ENCODE assay signal across 9 cellular contexts in the genomic region with DNA sequence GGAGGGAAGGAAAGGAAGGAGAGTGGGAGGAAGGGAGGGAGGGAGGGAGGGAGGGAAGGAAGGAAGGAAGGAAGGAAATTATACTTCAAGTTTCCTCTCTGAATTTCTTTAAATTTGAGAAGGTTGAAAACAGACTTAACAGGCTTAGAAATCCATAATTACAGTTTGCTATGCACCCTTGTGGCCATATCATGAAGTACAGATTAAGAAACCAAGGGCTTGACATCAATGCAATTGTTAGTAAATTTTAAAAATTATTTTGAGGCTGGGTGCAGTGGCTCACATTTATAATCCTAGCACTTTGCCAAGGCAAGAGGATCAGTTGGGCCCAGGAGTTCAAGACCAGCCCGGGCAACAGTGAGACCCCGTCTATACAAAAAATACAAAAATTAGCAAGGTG. TPM values are rescaled to one million over a fixed set of nuclear protein-coding genes. Genes with fewer than 3 reads are reported as not detected.
DNase-seq lines count a peak whose midpoint lies in the region; ATAC-seq, FAIRE-seq and TF ChIP-seq lines count a peak whose summit lies in the region.
"Had no signal": no experiment of that assay in that cellular context is flagged by ENCODE, and none has a peak within 500 bp of the region (broad histone marks: within the 10 kb centered on the region; RNA-seq: fewer than 3 reads in every experiment).

No MANE protein-coding gene starts in this region.

- no peaks in the 10 kb centered on the region for H3K9me3 Mint-ChIP-seq in progenitor cell of endocrine pancreas (ENCODE audit: low read depth)

- peak overlapping the region in 1 of 59 donors; percentile 43 for H3K27ac ChIP-seq in dorsolateral prefrontal cortex

- H3K27ac Mint-ChIP-seq in progenitor cell of endocrine pancreas = no peak overlapping the region

- intact Hi-C loops in dorsolateral prefrontal cortex (cut with DNase I) = no loop called here

- TF ChIP-seq POLR2A in GM12892 (IDR thresholded peaks at IDR 0.05; ENCODE audit: low read depth, low read length) = no peak

- no peak for FAIRE-seq in GM12892 (lab: Jason Lieb, UNC)

- H3K4me1 Mint-ChIP-seq in progenitor cell of endocrine pancreas (ENCODE audit: low read depth) = no peaks in the 10 kb centered on the region

- peak; percentile 23 for DNase-seq in NCI-H2196 (lab: John Stamatoyannopoulos, UW; ENCODE audit: unreplicated experiment)
- no peak for DNase-seq in NCI-H2196 treated with DMSO at 0.1 percent for 48 hours (lab: John Stamatoyannopoulos, UW; ENCODE audit: unreplicated experiment)
- peak; percentile 79 for DNase-seq in NAMALWA (ENCODE audit: low spot score)
- no peak for DNase-seq in dorsolateral prefrontal cortex
- no peak for DNase-seq in progenitor cell of endocrine pancreas (ENCODE audit: low spot score, unreplicated experiment)
- no peak for DNase-seq in GM12892 (ENCODE audit: insufficient read length)
- DNase-seq: stimulated activated CD4-positive, alpha-beta T cell treated with anti-CD3 and anti-CD28 coated beads, Interleukin-4, amount 100 ng/mL, for 24 hours had no signal

- no peak overlapping the region for H3K4me3 Mint-ChIP-seq in progenitor cell of endocrine pancreas (ENCODE audit: low read depth)

- no peak overlapping the region for H3K4me3 ChIP-seq in dorsolateral prefrontal cortex

- ATAC-seq in HG03139 (IDR thresholded peaks at IDR 0.05; ENCODE audit: unreplicated experiment) (no peak), GM21723 (IDR thresholded peaks at IDR 0.05; ENCODE audit: unreplicated experiment) (no peak)

- H3K27me3 Mint-ChIP-seq in progenitor cell of endocrine pancreas = no peaks in the 10 kb centered on the region

- no peaks in the 10 kb centered on the region for H3K27me3 ChIP-seq in dorsolateral prefrontal cortex

- TF ChIP-seq CTCF in dorsolateral prefrontal cortex (IDR thresholded peaks at IDR 0.05 in 54 of 56, conservative IDR thresholded peaks at IDR 0.05 in 2 of 56; ENCODE audit: low read depth in 1 of 56, partially characterized antibody in 56 of 56) = peak in 55 of 56 donors; percentile 13 to 62 (median 41)
- TF ChIP-seq CTCF in progenitor cell of endocrine pancreas (IDR thresholded peaks at IDR 0.05; ENCODE audit: unreplicated experiment) = peak; percentile 58

- peaks cover 13% of the 10 kb centered on the region for H3K36me3 Mint-ChIP-seq in progenitor cell of endocrine pancreas (ENCODE audit: insufficient read depth)

RNA-seq across cellular contexts. Expression of gene ANP32E, which starts 14.4 kb away (rescaled TPM):
- 10 to 100 TPM; 24.9 to 73.5 (median 41.6) TPM for total RNA-seq in dorsolateral prefrontal cortex
- total RNA-seq in progenitor cell of endocrine pancreas = 52.1 TPM in 2 replicates
- polyA plus RNA-seq in GM12892 (2012; ENCODE audit: missing spikeins) = 95.8 TPM

RNA-seq across cellular contexts. Expression of gene CA14, which starts 36.0 kb away (rescaled TPM):
- 10 to 100 TPM in 45 of 120 experiments, 1 to 10 TPM in 75; 1.0 to 48.3 (median 7.6) TPM for total RNA-seq in dorsolateral prefrontal cortex
- 13.1 and 16.6 TPM in 2 replicates for total RNA-seq in progenitor cell of endocrine pancreas
- 0.51 TPM for polyA plus RNA-seq in GM12892 (2012; ENCODE audit: missing spikeins)

RNA-seq across cellular contexts. Expression of gene APH1A, which starts 47.3 kb away (rescaled TPM):
- 10 to 100 TPM; 34.9 to 79.4 (median 56.2) TPM for total RNA-seq in dorsolateral prefrontal cortex
- total RNA-seq in progenitor cell of endocrine pancreas = 129 and 136 TPM in 2 replicates
- polyA plus RNA-seq in GM12892 (2012; ENCODE audit: missing spikeins) = 76.6 TPM

RNA-seq across cellular contexts. Expression of gene C1orf54, which starts 51.0 kb away (rescaled TPM):
- total RNA-seq in dorsolateral prefrontal cortex (10 to 100 TPM in 54 of 120 experiments, 1 to 10 TPM in 66; 3.0 to 21.9 (median 9.4) TPM), progenitor cell of endocrine pancreas (2.0 and 2.9 TPM in 2 replicates)
- polyA plus RNA-seq in GM12892 (2012; ENCODE audit: missing spikeins) = 14.6 TPM

Comparison
In these comparisons a context has a peak if more than half of its experiments do, and no peak if none do; other contexts are left out.
1. DNase-seq: peak in NCI-H2196 (single experiment) and NAMALWA (single experiment); none in NCI-H2196 treated with DMSO at 0.1 percent for 48 hours (single experiment), dorsolateral prefrontal cortex (0 of 10), progenitor cell of endocrine pancreas (single experiment) and GM12892 (single experiment).